In genomic region chr3:132660745-132661067, GRCh38 we compare ENCODE assay signal across 8 cellular contexts. TPM values are rescaled to one million over a fixed set of nuclear protein-coding genes. Genes with fewer than 3 reads are reported as not detected.
DNase-seq lines count a peak whose midpoint lies in the region; ATAC-seq and TF ChIP-seq lines count a peak whose summit lies in the region.

No MANE protein-coding gene starts in this region.

- no peak for TF ChIP-seq RAD21 in SK-N-SH (IDR thresholded peaks at IDR 0.05; ENCODE audit: low read length)

- peaks cover 9 to 16% of the 10 kb centered on the region in 2 experiments; a peak in 3 of 4 replicates for H3K4me1 ChIP-seq in SK-N-SH (ENCODE audit: control insufficient read depth in 1 of 2, insufficient read depth in 2 of 2, low read depth in 1 of 2, low read length in 1 of 2)
- H3K4me1 ChIP-seq in neutrophil (ENCODE audit: control insufficient read depth in 1 of 2, insufficient read depth in 1 of 2, low read depth in 1 of 2, low read length in 1 of 2), result peaks cover 26 to 30% of the 10 kb centered on the region in 2 experiments

- no peak for DNase-seq in GM12865 (ENCODE audit: low read depth)
- DNase-seq in SK-N-SH, result peak; percentile 13
- DNase-seq in fibroblast of peridontal ligament (ENCODE audit: extremely low read depth), result peak; percentile 28
- no peak for DNase-seq in hippocampal formation (lab: John Stamatoyannopoulos, UW)
- no peak for DNase-seq in stimulated activated CD4-positive, alpha-beta T cell treated with anti-CD3 and anti-CD28 coated beads, Interleukin-4, amount 100 ng/mL, for 1 hour

- peak overlapping the region; percentile 85 to 95 for H3K27ac ChIP-seq in SK-N-SH (ENCODE audit: low read depth in 2 of 2, low read length in 1 of 2)
- H3K27ac ChIP-seq in neutrophil, result peak overlapping the region; percentile 82

- H3K9me2 ChIP-seq in SK-N-SH, result no peaks in the 10 kb centered on the region

- H2AFZ ChIP-seq in SK-N-SH (ENCODE audit: low read depth), result peak overlapping the region; percentile 91; the same call in 1 of the 2 replicates

- CTCF ChIA-PET in SK-N-SH (lab: Yijun Ruan, JAX), result interaction anchor here (0.6 to 3.6 kb wide), 3 partner anchors 11 to 125 kb away, joined by 3 to 21 read pairs (median 3); no protein-coding TSS in a partner anchor

- TF ChIP-seq EP300 in SK-N-SH (IDR thresholded peaks at IDR 0.05; ENCODE audit: borderline replicate concordance in 1 of 2, low read depth in 1 of 2, low read length in 1 of 2), result no peak

- peak overlapping the region; percentile 58 for H3K4me3 ChIP-seq in GM12865 (ENCODE audit: low read depth, low read length)
- peak overlapping the region; percentile 81 to 95 for H3K4me3 ChIP-seq in SK-N-SH (ENCODE audit: low read depth in 2 of 2, low read length in 1 of 2)
- H3K4me3 ChIP-seq in neutrophil (ENCODE audit: low read depth in 1 of 2, low read length in 1 of 2), result peak overlapping the region; percentile 80

- H3K27me3 ChIP-seq in SK-N-SH (ENCODE audit: insufficient read depth), result no peaks in the 10 kb centered on the region
- H3K27me3 ChIP-seq in neutrophil, result no peaks in the 10 kb centered on the region

- peak; percentile 22 for ATAC-seq in HG02610 (IDR thresholded peaks at IDR 0.05; ENCODE audit: unreplicated experiment)
- no peak for ATAC-seq in HG03571 (IDR thresholded peaks at IDR 0.05; ENCODE audit: unreplicated experiment)

- peaks cover 21% of the 10 kb centered on the region for H3F3A ChIP-seq in SK-N-SH (replicated peaks; ENCODE audit: insufficient read depth)

- H4K20me1 ChIP-seq in SK-N-SH (ENCODE audit: insufficient read depth), result no peaks in the 10 kb centered on the region

- peak overlapping the region; percentile 89 for H3K4me2 ChIP-seq in SK-N-SH

- H3K9ac ChIP-seq in SK-N-SH, result peak overlapping the region; percentile 89

- H3K79me2 ChIP-seq in SK-N-SH (ENCODE audit: insufficient read depth), result peaks cover 68% of the 10 kb centered on the region

- POLR2A ChIA-PET in SK-N-SH (lab: Yijun Ruan, JAX), result interaction anchor here (0.7 kb wide), 3 partner anchors 12 to 21 kb away, joined by 3 read pairs; no protein-coding TSS in a partner anchor

- no peaks in the 10 kb centered on the region for H3K9me3 ChIP-seq in SK-N-SH
- no peaks in the 10 kb centered on the region for H3K9me3 ChIP-seq in neutrophil

- H3K36me3 ChIP-seq in SK-N-SH (replicated peaks in 1 of 2; ENCODE audit: control insufficient read depth in 1 of 2, insufficient read depth in 2 of 2, low read length in 1 of 2), result peaks cover 9 to 15% of the 10 kb centered on the region in 2 experiments
- no peaks in the 10 kb centered on the region for H3K36me3 ChIP-seq in neutrophil

- WGBS in SK-N-SH (ENCODE audit: low lambda C conversion rate), result 2% methylated on average over 4 of the region's 11 CpGs

- no peak for TF ChIP-seq CTCF in GM12865 (IDR thresholded peaks at IDR 0.05; ENCODE audit: insufficient read depth, low read depth, low read length, missing control alignments)
- TF ChIP-seq CTCF in SK-N-SH (IDR thresholded peaks at IDR 0.05), result no peak
- TF ChIP-seq CTCF in neutrophil (IDR thresholded peaks at IDR 0.05), result no peak

TF ChIP-seq in SK-N-SH, 30 proteins besides CTCF, POLR2A, EP300 and RAD21:
- TF ChIP-seq FOSL2 (IDR thresholded peaks at IDR 0.05; ENCODE audit: borderline replicate concordance, low read depth), result no peak
- TF ChIP-seq MEF2A (IDR thresholded peaks at IDR 0.05; ENCODE audit: borderline replicate concordance, low read depth), result no peak
- TF ChIP-seq NRF1 (IDR thresholded peaks at IDR 0.05; ENCODE audit: low read depth, low read length), result no peak
- no peak for TF ChIP-seq GATA2 (CRISPR knock-in tag; IDR thresholded peaks at IDR 0.05)
- TF ChIP-seq MXI1 (IDR thresholded peaks at IDR 0.05; ENCODE audit: low read depth, low read length), result no peak
- TF ChIP-seq FOXJ3 (CRISPR knock-in tag; IDR thresholded peaks at IDR 0.05), result no peak

RNA-seq across cellular contexts. Expression of gene UBA5, which starts 0.6 kb away (rescaled TPM):
- 33.0 and 38.3 TPM in 2 replicates for polyA plus RNA-seq in SK-N-SH (2012; rRNA removed)
- polyA plus RNA-seq in SK-N-SH (2012; cell fraction: cytosol; rRNA removed), result 31.1 and 33.0 TPM in 2 replicates
- polyA plus RNA-seq in SK-N-SH (2012; cell fraction: nucleus; rRNA removed), result 47.7 and 65.7 TPM in 2 replicates

RNA-seq across cellular contexts. Expression of gene ACAD11, which starts 1.1 kb away (rescaled TPM):
- polyA plus RNA-seq in SK-N-SH (2012; rRNA removed), result 16.3 and 29.2 TPM in 2 replicates
- polyA plus RNA-seq in SK-N-SH (2012; cell fraction: cytosol; rRNA removed), result 9.7 and 12.1 TPM in 2 replicates
- polyA plus RNA-seq in SK-N-SH (2012; cell fraction: nucleus; rRNA removed), result 67.3 and 114 TPM in 2 replicates

Comparison
In these comparisons a context has a peak if more than half of its experiments do, and no peak if none do; other contexts are left out.
1. DNase-seq: peak in SK-N-SH (single experiment) and fibroblast of peridontal ligament (single experiment); none in GM12865 (single experiment), hippocampal formation (0 of 2) and stimulated activated CD4-positive, alpha-beta T cell treated with anti-CD3 and anti-CD28 coated beads, Interleukin-4, amount 100 ng/mL, for 1 hour (single experiment).
2. Peak in every context shown above with its lines, with median percentiles within 50 percentile points of each other: H3K4me3 ChIP-seq.